ENCODE assay signal across 24 cellular contexts in genomic region chr14:102346645-102347044, GRCh38. TPM values are rescaled to one million over a fixed set of nuclear protein-coding genes. Genes with fewer than 3 reads are reported as not detected.
DNase-seq lines count a peak whose midpoint lies in the region; ATAC-seq and TF ChIP-seq lines count a peak whose summit lies in the region.
"Had no signal": no experiment of that assay in that cellular context is flagged by ENCODE, and none has a peak within 500 bp of the region (broad histone marks: within the 10 kb centered on the region; RNA-seq: fewer than 3 reads in every experiment).

No MANE protein-coding gene starts in this region.

- 93 to 97% (median 95%) methylated on average over 4 of the region's 4 CpGs for WGBS in psoas muscle, 3 donors

- H3K36me3 ChIP-seq in mucosa of descending colon (ENCODE audit: low read depth), result no peaks in the 10 kb centered on the region
- H3K36me3 ChIP-seq in psoas muscle (ENCODE audit: insufficient read depth in 1 of 2, low read depth in 1 of 2), result peaks cover 8 to 99% of the 10 kb centered on the region in 2 donors

- no peak overlapping the region for H3K27ac Mint-ChIP-seq in chondrocyte (ENCODE audit: unreplicated experiment)
- H3K27ac Mint-ChIP-seq: CD4-positive, alpha-beta T cell had no signal

- DNase-seq in chondrocyte (ENCODE audit: low spot score) (peak; percentile 2), T1000 (lab: John Stamatoyannopoulos, UW) (no peak), mucosa of descending colon (no peak), psoas muscle (no peak)
- DNase-seq: 8988T; ACHN; AML-193; BE2C; CD4-positive, alpha-beta T cell; CD8-positive, alpha-beta memory T cell; DMS 273 treated with DMSO at 0.1 percent for 48 hours; DMS79; EL; GDM1; GM23248; H7; HCEC 1CT had no signal

- H3K4me3 ChIP-seq in mucosa of descending colon (no peak overlapping the region), psoas muscle (no peak overlapping the region)
- H3K4me3 ChIP-seq: A549; BLaER1 treated with 17β-estradiol and CSF1 and Interleukin-3, amounts not matched to agents 10 nM and 100 nM; GM12878; GM23248 had no signal

- no peaks in the 10 kb centered on the region for H3K27me3 Mint-ChIP-seq in chondrocyte (ENCODE audit: low read depth)
- H3K27me3 Mint-ChIP-seq: CD4-positive, alpha-beta T cell; CD8-positive, alpha-beta memory T cell had no signal

- H3K4me1 ChIP-seq in mucosa of descending colon (ENCODE audit: low read depth) (no peaks in the 10 kb centered on the region), psoas muscle (peaks cover 3% of the 10 kb centered on the region)
- H3K4me1 ChIP-seq: A549; BE2C; BLaER1 treated with 17β-estradiol and CSF1 and Interleukin-3, amounts not matched to agents 10 nM and 100 nM had no signal

- H3K4me1 Mint-ChIP-seq in chondrocyte (ENCODE audit: low read depth), result no peaks in the 10 kb centered on the region

- no peak for ATAC-seq in HG02870 (IDR thresholded peaks at IDR 0.05; ENCODE audit: unreplicated experiment)
- no peak for ATAC-seq in mucosa of descending colon
- ATAC-seq in psoas muscle, result no peak
- ATAC-seq: A549, GM12878 had no signal

- H3K9me3 ChIP-seq in mucosa of descending colon (no peaks in the 10 kb centered on the region), psoas muscle (no peaks in the 10 kb centered on the region)
- H3K9me3 ChIP-seq: A549; BE2C; BLaER1 treated with 17β-estradiol and CSF1 and Interleukin-3, amounts not matched to agents 10 nM and 100 nM had no signal

- intact Hi-C loops in mucosa of descending colon (cut with DNase I, micrococcal nuclease) (no loop called here), psoas muscle (cut with DNase I) (no loop called here)

- TF ChIP-seq CTCF in chondrocyte (IDR thresholded peaks at IDR 0.05) (no peak), mucosa of descending colon (IDR thresholded peaks at IDR 0.05) (no peak), psoas muscle (IDR thresholded peaks at IDR 0.05) (no peak)

- H3K4me3 Mint-ChIP-seq in chondrocyte (ENCODE audit: unreplicated experiment), result no peak overlapping the region
- H3K4me3 Mint-ChIP-seq: CD14-positive monocyte; CD4-positive, alpha-beta T cell; CD8-positive, alpha-beta memory T cell had no signal

- no peaks in the 10 kb centered on the region for H3K27me3 ChIP-seq in layer of hippocampus (ENCODE audit: control insufficient read depth, insufficient read depth, low read length)
- no peaks in the 10 kb centered on the region for H3K27me3 ChIP-seq in psoas muscle (ENCODE audit: insufficient read depth in 3 of 3, low read length in 2 of 3)
- H3K27me3 ChIP-seq: BE2C; BLaER1 treated with 17β-estradiol and CSF1 and Interleukin-3, amounts not matched to agents 10 nM and 100 nM had no signal

- H3K9me3 Mint-ChIP-seq in chondrocyte (ENCODE audit: low read depth), result no peaks in the 10 kb centered on the region
- H3K9me3 Mint-ChIP-seq: CD14-positive monocyte; CD4-positive, alpha-beta T cell; CD8-positive, alpha-beta memory T cell had no signal

- peaks cover 31% of the 10 kb centered on the region for H3K36me3 Mint-ChIP-seq in chondrocyte (ENCODE audit: low read depth)

- H3K27ac ChIP-seq in angular gyrus (ENCODE audit: low read depth, low read length) (peak overlapping the region; percentile 99), layer of hippocampus (ENCODE audit: low read depth, low read length) (peak overlapping the region; percentile 54), psoas muscle (no peak overlapping the region)
- H3K27ac ChIP-seq: A549; BLaER1 treated with 17β-estradiol and CSF1 and Interleukin-3, amounts not matched to agents 10 nM and 100 nM; GM23248 had no signal

RNA-seq across cellular contexts. Expression of gene CINP, which starts 16.0 kb away (rescaled TPM):
- total RNA-seq in chondrocyte, result 24.1 to 34.3 TPM (median 26.8 TPM) in 3 replicates
- 10 to 100 TPM; 23.3 to 31.0 (median 26.7) TPM for total RNA-seq in mucosa of descending colon
- total RNA-seq in psoas muscle, result 10 to 100 TPM; 27.8 to 40.1 (median 32.5) TPM
- polyA plus RNA-seq in psoas muscle, result 10 to 100 TPM; 22.5 to 42.4 (median 35.9) TPM

RNA-seq across cellular contexts. Expression of gene TECPR2, which starts 16.1 kb away (rescaled TPM):
- total RNA-seq in chondrocyte, result 29.0 to 34.4 TPM (median 32.2 TPM) in 3 replicates
- total RNA-seq in mucosa of descending colon, result 10 to 100 TPM; 11.2 to 33.5 (median 21.2) TPM
- 10 to 100 TPM; 12.9 to 22.5 (median 18.4) TPM for total RNA-seq in psoas muscle
- polyA plus RNA-seq in psoas muscle, result 10 to 100 TPM in 1 of 3 donors, 1 to 10 TPM in 2; 5.7 to 19.9 (median 5.9) TPM

RNA-seq across cellular contexts. Expression of gene ZNF839, which starts 27.1 kb away (rescaled TPM):
- total RNA-seq in chondrocyte (8.2 to 11.4 TPM (median 8.2 TPM) in 3 replicates), mucosa of descending colon (10 to 100 TPM in 1 of 3 donors, 1 to 10 TPM in 2; 9.5 to 12.4 (median 9.7) TPM), psoas muscle (10 to 100 TPM in 3 of 4 donors, 1 to 10 TPM in 1; 8.5 to 18.2 (median 12.3) TPM)
- 1 to 10 TPM; 4.6 to 10.0 (median 7.2) TPM for polyA plus RNA-seq in psoas muscle

RNA-seq across cellular contexts. Expression of gene MOK, which starts 41.7 kb away (rescaled TPM):
- 3.8 to 10.1 TPM (median 4.5 TPM) in 3 replicates for total RNA-seq in chondrocyte
- total RNA-seq in mucosa of descending colon, result 10 to 100 TPM in 1 of 3 donors, 1 to 10 TPM in 2; 6.2 to 11.2 (median 7.4) TPM
- total RNA-seq in psoas muscle, result 1 to 10 TPM; 1.8 to 3.4 (median 2.1) TPM
- polyA plus RNA-seq in psoas muscle, result 10 to 100 TPM in 1 of 3 donors, 1 to 10 TPM in 2; 3.4 to 11.1 (median 4.5) TPM
